ENCODE assay signal across 11 cellular contexts in the genomic region with DNA sequence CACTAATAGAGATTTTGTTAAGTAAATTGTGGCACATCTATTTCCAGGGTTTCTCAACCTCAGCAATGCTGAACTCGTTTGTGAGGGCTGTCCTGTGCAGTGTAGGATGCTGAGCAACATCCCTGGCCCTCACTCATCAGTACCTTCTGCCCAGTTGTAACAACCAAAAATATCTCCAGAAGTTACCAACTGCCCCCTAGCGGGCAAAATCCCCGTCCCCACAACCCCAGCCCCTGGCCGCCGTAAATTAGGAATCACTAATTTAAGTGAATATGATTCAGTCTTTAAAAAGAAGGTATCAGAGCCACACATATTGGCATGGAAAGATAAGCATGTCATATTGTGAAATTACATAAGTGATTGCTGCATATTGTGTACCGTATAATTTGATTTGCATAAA.
DNase-seq lines count a peak whose midpoint lies in the region; ATAC-seq, FAIRE-seq and TF ChIP-seq lines count a peak whose summit lies in the region.
"Had no signal": no experiment of that assay in that cellular context is flagged by ENCODE, and none has a peak within 500 bp of the region (broad histone marks: within the 10 kb centered on the region; RNA-seq: fewer than 3 reads in every experiment).

No MANE protein-coding gene starts in this region.

- no peaks in the 10 kb centered on the region for H3F3A ChIP-seq in PC-9 (ENCODE audit: insufficient read depth, low read depth)

- DNase-seq in activated CD4-positive, alpha-beta T cell treated with anti-CD3 and anti-CD28 coated beads for 36 hours: peak; percentile 51
- DNase-seq in activated CD4-positive, alpha-beta T cell treated with anti-CD3 and anti-CD28 coated beads, Interleukin-2, amount 10 ng/mL, durations not matched to agents 7 days and 5 days: no peak
- DNase-seq in PC-9 (no peak), endothelial cell of umbilical vein (ENCODE audit: low read depth, low spot score) (peak; percentile 12), vagina (ENCODE audit: extremely low spot score in 2 of 2) (no peak), mesenteric fat pad (ENCODE audit: low spot score) (no peak), NCI-H510A treated with DMSO at 0.1 percent for 48 hours (lab: John Stamatoyannopoulos, UW) (no peak)
- DNase-seq in stimulated activated CD4-positive, alpha-beta T cell treated with anti-CD3 and anti-CD28 coated beads, Interleukin-15, amount 100 ng/mL, for 24 hours: peak; percentile 46
- DNase-seq: naive B cell, thyroid gland had no signal

- TF ChIP-seq POLR2A in endothelial cell of umbilical vein (IDR thresholded peaks at IDR 0.05; ENCODE audit: low read depth, low read length) (no peak), vagina (IDR thresholded peaks at IDR 0.05) (no peak)

- no peaks in the 10 kb centered on the region for H3K9me3 Mint-ChIP-seq in activated CD4-positive, alpha-beta T cell treated with anti-CD3 and anti-CD28 coated beads for 36 hours (ENCODE audit: low read depth)
- H3K9me3 Mint-ChIP-seq in activated CD4-positive, alpha-beta T cell treated with anti-CD3 and anti-CD28 coated beads, Interleukin-2, amount 10 ng/mL, durations not matched to agents 7 days and 5 days: no peaks in the 10 kb centered on the region
- H3K9me3 Mint-ChIP-seq: IgD-negative memory B cell had no signal

- dilution Hi-C loops in endothelial cell of umbilical vein (cut with MboI; ENCODE audit: extremely low pct_ligation_motif_present, low sequenced_read_pairs): no loop called here

- H3K36me3 ChIP-seq in PC-9 (ENCODE audit: low read depth) (no peaks in the 10 kb centered on the region), endothelial cell of umbilical vein (ENCODE audit: control insufficient read depth in 2 of 2, extremely low read depth in 1 of 2, insufficient read depth in 2 of 2, low read length in 2 of 2) (no peaks in the 10 kb centered on the region), vagina (no peaks in the 10 kb centered on the region)
- H3K36me3 ChIP-seq: thyroid gland had no signal

- POLR2A ChIA-PET in activated CD4-positive, alpha-beta T cell treated with anti-CD3 and anti-CD28 coated beads for 36 hours (lab: Charles Lee): no interaction called here
- POLR2A ChIA-PET in activated CD4-positive, alpha-beta T cell treated with anti-CD3 and anti-CD28 coated beads, Interleukin-2, amount 10 ng/mL, durations not matched to agents 7 days and 5 days (lab: Charles Lee): no interaction called here
- POLR2A ChIA-PET in PC-9 (lab: Charles Lee; ENCODE audit: unreplicated experiment) (no interaction called here), endothelial cell of umbilical vein (lab: Charles Lee) (no interaction called here)

- H3K4me3 ChIP-seq in PC-9: no peak overlapping the region
- H3K4me3 ChIP-seq in endothelial cell of umbilical vein (replicated peaks in 1 of 3; ENCODE audit: insufficient read depth in 1 of 3, low read depth in 1 of 3, low read length in 3 of 3): no peak overlapping the region
- no peak overlapping the region for H3K4me3 ChIP-seq in vagina
- H3K4me3 ChIP-seq: thyroid gland had no signal

- CTCF ChIA-PET in activated CD4-positive, alpha-beta T cell treated with anti-CD3 and anti-CD28 coated beads for 36 hours (lab: Charles Lee): no interaction called here
- CTCF ChIA-PET in activated CD4-positive, alpha-beta T cell treated with anti-CD3 and anti-CD28 coated beads, Interleukin-2, amount 10 ng/mL, durations not matched to agents 7 days and 5 days (lab: Charles Lee): no interaction called here
- CTCF ChIA-PET in PC-9 (lab: Charles Lee): no interaction called here
- CTCF ChIA-PET in endothelial cell of umbilical vein (lab: Charles Lee): no interaction called here

- H3K9me2 ChIP-seq in PC-9 (ENCODE audit: insufficient read depth): no peaks in the 10 kb centered on the region

- H4K20me1 ChIP-seq in PC-9 (ENCODE audit: insufficient read depth) (no peaks in the 10 kb centered on the region), endothelial cell of umbilical vein (replicated peaks; ENCODE audit: control insufficient read depth, extremely low read depth, insufficient read depth, low read length) (no peaks in the 10 kb centered on the region)

- no peak overlapping the region for H3K27ac ChIP-seq in PC-9
- no peak overlapping the region for H3K27ac ChIP-seq in endothelial cell of umbilical vein (ENCODE audit: insufficient read depth, low read depth, low read length)
- no peak overlapping the region for H3K27ac ChIP-seq in vagina
- H3K27ac ChIP-seq: thyroid gland had no signal

- H3K36me3 Mint-ChIP-seq in activated CD4-positive, alpha-beta T cell treated with anti-CD3 and anti-CD28 coated beads for 36 hours (ENCODE audit: low read depth): no peaks in the 10 kb centered on the region
- no peaks in the 10 kb centered on the region for H3K36me3 Mint-ChIP-seq in activated CD4-positive, alpha-beta T cell treated with anti-CD3 and anti-CD28 coated beads, Interleukin-2, amount 10 ng/mL, durations not matched to agents 7 days and 5 days (ENCODE audit: low read depth)
- H3K36me3 Mint-ChIP-seq: IgD-negative memory B cell, naive B cell had no signal

- peaks cover 23% of the 10 kb centered on the region for H3K4me1 Mint-ChIP-seq in activated CD4-positive, alpha-beta T cell treated with anti-CD3 and anti-CD28 coated beads for 36 hours
- peaks cover 34% of the 10 kb centered on the region for H3K4me1 Mint-ChIP-seq in activated CD4-positive, alpha-beta T cell treated with anti-CD3 and anti-CD28 coated beads, Interleukin-2, amount 10 ng/mL, durations not matched to agents 7 days and 5 days

- H3K27me3 Mint-ChIP-seq in activated CD4-positive, alpha-beta T cell treated with anti-CD3 and anti-CD28 coated beads for 36 hours: peaks cover 2% of the 10 kb centered on the region
- H3K27me3 Mint-ChIP-seq in activated CD4-positive, alpha-beta T cell treated with anti-CD3 and anti-CD28 coated beads, Interleukin-2, amount 10 ng/mL, durations not matched to agents 7 days and 5 days: peaks cover 10% of the 10 kb centered on the region
- H3K27me3 Mint-ChIP-seq: IgD-negative memory B cell had no signal

- no peak overlapping the region for H3K4me3 Mint-ChIP-seq in activated CD4-positive, alpha-beta T cell treated with anti-CD3 and anti-CD28 coated beads for 36 hours
- no peak overlapping the region for H3K4me3 Mint-ChIP-seq in activated CD4-positive, alpha-beta T cell treated with anti-CD3 and anti-CD28 coated beads, Interleukin-2, amount 10 ng/mL, durations not matched to agents 7 days and 5 days
- H3K4me3 Mint-ChIP-seq: IgD-negative memory B cell, naive B cell had no signal

- no peaks in the 10 kb centered on the region for H3K4me1 ChIP-seq in PC-9 (replicated peaks; ENCODE audit: insufficient read depth)
- H3K4me1 ChIP-seq in endothelial cell of umbilical vein (ENCODE audit: control insufficient read depth, extremely low read depth, insufficient read depth, low read length): no peaks in the 10 kb centered on the region
- no peaks in the 10 kb centered on the region for H3K4me1 ChIP-seq in vagina

- TF ChIP-seq CTCF in PC-9 (conservative IDR thresholded peaks at IDR 0.05) (peak; percentile 64), endothelial cell of umbilical vein (IDR thresholded peaks at IDR 0.05; ENCODE audit: extremely low read depth in 1 of 2, insufficient read depth in 1 of 2, low read depth in 1 of 2, low read length in 2 of 2) (peak; percentile 33 to 46), vagina (IDR thresholded peaks at IDR 0.05) (no peak)

- H3K27me3 ChIP-seq in PC-9 (ENCODE audit: insufficient read depth, low read depth) (no peaks in the 10 kb centered on the region), endothelial cell of umbilical vein (ENCODE audit: control insufficient read depth in 2 of 2, insufficient read depth in 2 of 2, low read length in 2 of 2) (peaks cover 0 to 5% of the 10 kb centered on the region in 2 experiments), vagina (no peaks in the 10 kb centered on the region)
- H3K27me3 ChIP-seq: thyroid gland had no signal

- no peak for ATAC-seq in activated CD4-positive, alpha-beta T cell treated with anti-CD3 and anti-CD28 coated beads for 36 hours

- FAIRE-seq in endothelial cell of umbilical vein (lab: Jason Lieb, UNC): peak; percentile 35

- no peak overlapping the region for H3K27ac Mint-ChIP-seq in activated CD4-positive, alpha-beta T cell treated with anti-CD3 and anti-CD28 coated beads for 36 hours
- H3K27ac Mint-ChIP-seq in activated CD4-positive, alpha-beta T cell treated with anti-CD3 and anti-CD28 coated beads, Interleukin-2, amount 10 ng/mL, durations not matched to agents 7 days and 5 days: no peak overlapping the region
- H3K27ac Mint-ChIP-seq: IgD-negative memory B cell, naive B cell had no signal

- no peak overlapping the region for H2AFZ ChIP-seq in PC-9
- H2AFZ ChIP-seq in endothelial cell of umbilical vein (ENCODE audit: low read depth, low read length): no peak overlapping the region

- intact Hi-C loops in activated CD4-positive, alpha-beta T cell treated with anti-CD3 and anti-CD28 coated beads for 36 hours (cut with DNase I, micrococcal nuclease): no loop called here
- intact Hi-C loops in PC-9 (cut with micrococcal nuclease; ENCODE audit: unreplicated experiment) (loop anchor here (10.0 kb wide), 1 partner anchor 98 kb away; no protein-coding TSS in a partner anchor), endothelial cell of umbilical vein (cut with micrococcal nuclease) (loop anchor here (1.0 to 2.0 kb wide), 2 partner anchors 96 to 1051 kb away; no protein-coding TSS in a partner anchor), vagina (cut with DNase I) (no loop called here)

- no peak overlapping the region for H3K4me2 ChIP-seq in PC-9
- H3K4me2 ChIP-seq in endothelial cell of umbilical vein (ENCODE audit: insufficient read depth, low read length): no peak overlapping the region

- no TSS peak for BruUV-seq in PC-9 (replicated peaks; lab: Mats Ljungman, UMichigan)
- no TSS peak for BruUV-seq in endothelial cell of umbilical vein (replicated peaks; lab: Mats Ljungman, UMichigan)

- H3K9me3 ChIP-seq in PC-9 (ENCODE audit: insufficient read depth, low read depth) (no peaks in the 10 kb centered on the region), endothelial cell of umbilical vein (replicated peaks; ENCODE audit: control insufficient read depth, insufficient read depth, low read length) (no peaks in the 10 kb centered on the region), vagina (no peaks in the 10 kb centered on the region)
- H3K9me3 ChIP-seq: thyroid gland had no signal

- no peak overlapping the region for H3K9ac ChIP-seq in endothelial cell of umbilical vein (replicated peaks; ENCODE audit: extremely low read depth, insufficient read depth, low read length)

- H3K79me2 ChIP-seq in PC-9 (ENCODE audit: low read depth) (no peaks in the 10 kb centered on the region), endothelial cell of umbilical vein (ENCODE audit: control insufficient read depth, insufficient read depth, low read length) (no peaks in the 10 kb centered on the region)

- H3K9me1 ChIP-seq in endothelial cell of umbilical vein (replicated peaks; ENCODE audit: control insufficient read depth, extremely low read depth, insufficient read depth, low read length): no peaks in the 10 kb centered on the region

TF ChIP-seq in endothelial cell of umbilical vein, 7 proteins besides CTCF, POLR2A, EP300 and RAD21 (continues in another document):
- TF ChIP-seq, protein P1, sequence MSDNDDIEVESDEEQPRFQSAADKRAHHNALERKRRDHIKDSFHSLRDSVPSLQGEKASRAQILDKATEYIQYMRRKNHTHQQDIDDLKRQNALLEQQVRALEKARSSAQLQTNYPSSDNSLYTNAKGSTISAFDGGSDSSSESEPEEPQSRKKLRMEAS (IDR thresholded peaks at IDR 0.05; ENCODE audit: insufficient read depth, insufficient read length): no peak

Comparison
In these comparisons a context has a peak if more than half of its experiments do, and no peak if none do; other contexts are left out.
1. DNase-seq: peak in activated CD4-positive, alpha-beta T cell treated with anti-CD3 and anti-CD28 coated beads for 36 hours (single experiment), endothelial cell of umbilical vein (single experiment) and stimulated activated CD4-positive, alpha-beta T cell treated with anti-CD3 and anti-CD28 coated beads, Interleukin-15, amount 100 ng/mL, for 24 hours (single experiment); none in activated CD4-positive, alpha-beta T cell treated with anti-CD3 and anti-CD28 coated beads, Interleukin-2, amount 10 ng/mL, durations not matched to agents 7 days and 5 days (single experiment), PC-9 (0 of 2), vagina (0 of 2), mesenteric fat pad (single experiment) and NCI-H510A treated with DMSO at 0.1 percent for 48 hours (single experiment).
2. CTCF ChIP-seq: peak in PC-9 (single experiment) and endothelial cell of umbilical vein (2 of 2); none in vagina (0 of 3).
3. intact Hi-C loops: an anchor here in PC-9 (10.0 kb wide) and endothelial cell of umbilical vein (1.0 to 2.0 kb wide); none called in activated CD4-positive, alpha-beta T cell treated with anti-CD3 and anti-CD28 coated beads for 36 hours and vagina.